10 cellular contexts compared by ENCODE assay signal in the genomic region with DNA sequence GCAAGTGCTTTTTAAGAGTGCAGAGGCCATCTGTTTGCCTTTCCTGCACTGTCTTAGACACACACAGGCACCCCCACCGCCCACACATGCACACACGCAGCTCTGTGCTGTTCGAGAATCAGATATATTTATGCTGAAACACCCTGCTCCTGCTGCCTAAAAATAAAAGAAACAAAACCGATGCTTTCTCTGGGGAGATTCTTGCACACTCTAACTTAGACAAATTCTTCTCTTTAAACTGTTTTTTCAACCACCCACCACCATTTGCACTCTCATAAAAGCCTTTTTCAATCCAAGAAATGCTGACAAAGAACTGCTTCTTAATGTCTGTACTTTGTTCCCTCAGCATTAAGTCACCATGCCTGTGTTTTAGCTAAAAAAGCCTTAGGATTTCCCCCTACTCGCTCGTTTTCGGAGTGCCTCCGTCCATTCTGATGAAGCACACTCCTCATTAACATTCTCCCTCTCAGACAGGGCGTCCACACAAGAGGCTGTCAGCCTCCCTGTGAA. TPM values are rescaled to one million over a fixed set of nuclear protein-coding genes. Genes with fewer than 3 reads are reported as not detected.
A peak's percentile ranks its signal among the peaks of the same experiment; 100 is the strongest.
DNase-seq lines count a peak whose midpoint lies in the region; ATAC-seq and TF ChIP-seq lines count a peak whose summit lies in the region.
"Had no signal": no experiment of that assay in that cellular context is flagged by ENCODE, and none has a peak within 500 bp of the region (broad histone marks: within the 10 kb centered on the region; RNA-seq: fewer than 3 reads in every experiment).

No MANE protein-coding gene starts in this region.

- TF ChIP-seq CTCF in gastrocnemius medialis (IDR thresholded peaks at IDR 0.05 in 4 of 5, conservative IDR thresholded peaks at IDR 0.05 in 1 of 5): no peak

- no peaks in the 10 kb centered on the region for H3K4me1 ChIP-seq in gastrocnemius medialis

- intact Hi-C loops in gastrocnemius medialis (cut with DNase I; ENCODE audit: low total_unique reads): no loop called here

- no peaks in the 10 kb centered on the region for H3K27me3 ChIP-seq in gastrocnemius medialis

- in situ Hi-C loops in gastrocnemius medialis (cut with MboI; ENCODE audit: low sequenced_read_pairs in 4 of 4): no loop called here

- H3K4me3 ChIP-seq in gastrocnemius medialis: no peak overlapping the region

- DNase-seq in stimulated activated CD4-positive, alpha-beta T cell treated with anti-CD3 and anti-CD28 coated beads, Interleukin-15, amount 100 ng/mL, for 24 hours: peak; percentile 37
- no peak for DNase-seq in stimulated activated CD4-positive, alpha-beta T cell treated with anti-CD3 and anti-CD28 coated beads, Interleukin-1b, Interleukin-23, amount 100 ng/mL, for 48 hours
- DNase-seq in fibroblast of peridontal ligament (ENCODE audit: extremely low read depth): peak; percentile 54
- peak; percentile 35 for DNase-seq in ureter (ENCODE audit: low spot score)
- no peak for DNase-seq in gastrocnemius medialis
- no peak for DNase-seq in NK-92 treated with Interleukin-12 subunit alpha and Interleukin-12 subunit beta, amount 100 ng/mL, for 24 hours (lab: John Stamatoyannopoulos, UW)
- DNase-seq in cortex of kidney (lab: John Stamatoyannopoulos, UW): no peak
- DNase-seq: activated gamma-delta T cell treated with Interleukin-2 at 50 U/mL for 16 hours, DMS79 had no signal

- no peaks in the 10 kb centered on the region for H3K9me3 ChIP-seq in gastrocnemius medialis

- no peaks in the 10 kb centered on the region for H3K36me3 ChIP-seq in gastrocnemius medialis

- no peak overlapping the region for H3K27ac ChIP-seq in gastrocnemius medialis

- TF ChIP-seq POLR2A in gastrocnemius medialis (IDR thresholded peaks at IDR 0.05): no peak

- peak; percentile 83 for ATAC-seq in HG03139 (IDR thresholded peaks at IDR 0.05; ENCODE audit: unreplicated experiment)
- no peak for ATAC-seq in gastrocnemius medialis

RNA-seq across cellular contexts. Expression of gene SLC12A8, which starts 26.2 kb away (rescaled TPM):
- 6.1 TPM for total RNA-seq in ureter
- total RNA-seq in gastrocnemius medialis: 1 to 10 TPM in 1 of 4 donors, not detected in 3; 1.0 TPM

Comparison
In these comparisons a context has a peak if more than half of its experiments do, and no peak if none do; other contexts are left out.
1. DNase-seq: peak in stimulated activated CD4-positive, alpha-beta T cell treated with anti-CD3 and anti-CD28 coated beads, Interleukin-15, amount 100 ng/mL, for 24 hours (single experiment), fibroblast of peridontal ligament (single experiment) and ureter (single experiment); none in stimulated activated CD4-positive, alpha-beta T cell treated with anti-CD3 and anti-CD28 coated beads, Interleukin-1b, Interleukin-23, amount 100 ng/mL, for 48 hours (single experiment), gastrocnemius medialis (0 of 2), NK-92 treated with Interleukin-12 subunit alpha and Interleukin-12 subunit beta, amount 100 ng/mL, for 24 hours (single experiment) and cortex of kidney (single experiment).